Comparison of ENCODE assay signal across 22 cellular contexts in the genomic region with DNA sequence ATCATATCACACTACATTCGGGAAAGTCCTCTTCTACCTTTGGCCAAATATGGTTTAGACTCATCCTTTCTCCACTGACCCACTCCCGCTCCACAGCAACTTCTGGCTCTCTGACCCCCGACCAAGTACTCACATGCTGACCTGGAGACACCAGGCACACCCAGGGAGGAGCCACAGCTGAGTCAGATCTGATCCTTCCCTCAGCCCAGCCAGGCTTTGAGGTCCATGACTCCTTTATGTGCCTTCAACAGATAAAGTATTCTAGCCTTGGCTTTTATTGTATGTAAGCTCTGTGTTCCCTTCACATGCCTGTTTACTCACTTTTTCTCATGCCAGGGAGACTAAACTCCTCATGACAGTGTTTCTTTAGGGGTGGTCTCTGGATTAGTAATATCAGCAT.
A peak's percentile ranks its signal among the peaks of the same experiment; 100 is the strongest.
DNase-seq lines count a peak whose midpoint lies in the region; ATAC-seq, FAIRE-seq and TF ChIP-seq lines count a peak whose summit lies in the region.
"Had no signal": no experiment of that assay in that cellular context is flagged by ENCODE, and none has a peak within 500 bp of the region (broad histone marks: within the 10 kb centered on the region; RNA-seq: fewer than 3 reads in every experiment).

No MANE protein-coding gene starts in this region.

- peaks cover 0 to 4% of the 10 kb centered on the region in 2 experiments; a peak in 1 of 5 replicates for H3K27me3 ChIP-seq in K562 (ENCODE audit: control insufficient read depth in 2 of 2, insufficient read depth in 2 of 2, low read length in 2 of 2)
- H3K27me3 ChIP-seq in HepG2 (ENCODE audit: control insufficient read depth in 1 of 2, insufficient read depth in 2 of 2, low read length in 2 of 2) = peaks cover 0 to 30% of the 10 kb centered on the region in 2 experiments; a peak in 3 of 5 replicates
- H3K27me3 ChIP-seq: sigmoid colon had no signal

- POLR2A ChIA-PET in K562 (lab: Yijun Ruan, JAX) = interaction anchor here (0.6 kb wide), 1 partner anchor 149 kb away, joined by 3 read pairs; no protein-coding TSS in a partner anchor
- POLR2A ChIA-PET in HepG2 (lab: Yijun Ruan, JAX) = no interaction called here

- intact Hi-C loops in K562 (cut with micrococcal nuclease) = no loop called here
- intact Hi-C loops in HepG2 (cut with micrococcal nuclease; ENCODE audit: unreplicated experiment) = loop anchor here (10.0 kb wide), 1 partner anchor 181 kb away; no protein-coding TSS in a partner anchor

- H3K4me1 ChIP-seq in K562 (replicated peaks in 1 of 2; ENCODE audit: control insufficient read depth in 2 of 2, insufficient read depth in 2 of 2, low read length in 2 of 2) (peaks cover 0 to 5% of the 10 kb centered on the region in 2 experiments; a peak in 3 of 5 replicates), HepG2 (ENCODE audit: insufficient read depth, low read length) (peaks cover 16% of the 10 kb centered on the region)

- no peak for TF ChIP-seq POLR2A in K562 (conservative IDR thresholded peaks at IDR 0.05)
- no peak for TF ChIP-seq POLR2A in HepG2 (IDR thresholded peaks at IDR 0.05; ENCODE audit: insufficient read depth in 1 of 2, low read depth in 2 of 2, low read length in 2 of 2)

- H4K20me1 ChIP-seq in K562 (replicated peaks; ENCODE audit: control insufficient read depth, insufficient read depth, low read length) (no peaks in the 10 kb centered on the region), HepG2 (ENCODE audit: insufficient read depth, low read length) (no peaks in the 10 kb centered on the region)

- H3K9me3 ChIP-seq in K562 (replicated peaks; ENCODE audit: control insufficient read depth, insufficient read depth, low read depth, low read length) = no peaks in the 10 kb centered on the region
- no peaks in the 10 kb centered on the region for H3K9me3 ChIP-seq in HepG2 (ENCODE audit: low read length)
- H3K9me3 ChIP-seq: sigmoid colon had no signal

- H3K27ac ChIP-seq in K562 (ENCODE audit: extremely low read depth, low read depth, low read length) (no peak overlapping the region), HepG2 (ENCODE audit: extremely low read length, insufficient read depth, low read length) (no peak overlapping the region)
- H3K27ac ChIP-seq: C4-2B, sigmoid colon had no signal

- no peaks in the 10 kb centered on the region for H3K9me1 ChIP-seq in K562 (ENCODE audit: control insufficient read depth, insufficient read depth, low read length)

- BruUV-seq in K562 (replicated peaks; lab: Mats Ljungman, UMichigan) (no TSS peak), HepG2 (replicated peaks; lab: Mats Ljungman, UMichigan) (no TSS peak)

- H2AFZ ChIP-seq in K562 (ENCODE audit: low read depth, low read length) = no peak overlapping the region
- H2AFZ ChIP-seq in HepG2 (ENCODE audit: low read length) = no peak overlapping the region

- H3K4me2 ChIP-seq in K562 (ENCODE audit: insufficient read depth, low read length) (no peak overlapping the region), HepG2 (ENCODE audit: low read depth, low read length) (no peak overlapping the region)

- ATAC-seq in K562 (peak; percentile 61), HepG2 (no peak), HG02885 (IDR thresholded peaks at IDR 0.05; ENCODE audit: poor library complexity, unreplicated experiment) (no peak), GM21447 (IDR thresholded peaks at IDR 0.05; ENCODE audit: unreplicated experiment) (no peak)
- ATAC-seq: activated T-cell treated with anti-CD3 and anti-CD28 coated beads, Interleukin-2, amount 50 U/mL, for 72 hours; SK-N-SH treated with all-trans-retinoic acid at 6 μM for 48 hours had no signal

- no peak for TF ChIP-seq CTCF in K562 (IDR thresholded peaks at IDR 0.05 in 2 of 3, conservative IDR thresholded peaks at IDR 0.05 in 1 of 3; ENCODE audit: insufficient read depth in 2 of 3, low read depth in 1 of 3, low read length in 3 of 3)
- TF ChIP-seq CTCF in HepG2 (CRISPR knock-in tag; IDR thresholded peaks at IDR 0.05) = no peak

- no peaks in the 10 kb centered on the region for H3K79me2 ChIP-seq in K562 (ENCODE audit: control insufficient read depth, insufficient read depth, low read length)
- no peaks in the 10 kb centered on the region for H3K79me2 ChIP-seq in HepG2 (ENCODE audit: insufficient read depth, low read length)

- no peaks in the 10 kb centered on the region for H3K36me3 ChIP-seq in K562 (ENCODE audit: control insufficient read depth, insufficient read depth, low read length)
- no peaks in the 10 kb centered on the region for H3K36me3 ChIP-seq in HepG2 (replicated peaks in 1 of 2; ENCODE audit: control insufficient read depth in 1 of 2, insufficient read depth in 2 of 2, low read length in 2 of 2)
- H3K36me3 ChIP-seq: sigmoid colon had no signal

- peak; percentile 49 for DNase-seq in AG08396 (ENCODE audit: low spot score)
- peak; percentile 19 for DNase-seq in LoVo (ENCODE audit: low spot score)
- DNase-seq in K562 (ENCODE audit: extremely low read depth in 1 of 4, low spot score in 3 of 4) = peak; percentile 23 to 51 (median 35)
- peak; percentile 67 for DNase-seq in islet precursor cell
- no peak for DNase-seq in HepG2 (ENCODE audit: low spot score)
- DNase-seq in GM19240 (ENCODE audit: insufficient read length, low spot score) = no peak
- DNase-seq: activated naive CD4-positive, alpha-beta T cell treated with anti-CD3 and anti-CD28 coated beads, Interleukin-2, amount 10 ng/mL, durations not matched to agents 7 days and 5 days; activated T-cell treated with anti-CD3 and anti-CD28 coated beads, Interleukin-2, amount 50 U/mL, for 72 hours; cortex of kidney; foreskin melanocyte; H7; Kasumi-1; NCI-H1105; NCI-H510A; NK-92 treated with Interleukin-12 subunit alpha and Interleukin-12 subunit beta, amount 100 ng/mL, for 24 hours; sigmoid colon had no signal

- FAIRE-seq in K562 (lab: Jason Lieb, UNC) (peak; percentile 85), HepG2 (lab: Jason Lieb, UNC) (no peak)
- FAIRE-seq: endometrium, GM12891 had no signal

- no peak for TF ChIP-seq RAD21 in K562 (CRISPR knock-in tag; conservative IDR thresholded peaks at IDR 0.05 in 1 of 2, IDR thresholded peaks at IDR 0.05 in 1 of 2)
- no peak for TF ChIP-seq RAD21 in HepG2 (CRISPR knock-in tag; IDR thresholded peaks at IDR 0.05)

- CTCF ChIA-PET in K562 (lab: Yijun Ruan, JAX; ENCODE audit: low intra/inter-chr PET ratio) = interaction anchor here (0.7 to 3.1 kb wide), 2 partner anchors 77 to 125 kb away, joined by 6 to 38 read pairs; no protein-coding TSS in a partner anchor
- CTCF ChIA-PET in HepG2 (lab: Yijun Ruan, JAX; ENCODE audit: low intra/inter-chr PET ratio, low total read pairs) = no interaction called here

- no peak overlapping the region for H3K9ac ChIP-seq in K562 (ENCODE audit: insufficient read depth in 1 of 2, low read depth in 2 of 2, low read length in 2 of 2)
- no peak overlapping the region for H3K9ac ChIP-seq in HepG2 (ENCODE audit: insufficient read depth, low read depth, low read length)

- in situ Hi-C loops in K562 (cut with MboI) (loop anchor here (5.0 kb wide), 1 partner anchor 124 kb away; no protein-coding TSS in a partner anchor), HepG2 (cut with HindIII; ENCODE audit: extremely low pct_ligation_motif_present, low pct_unique_long_range_greater_than_20kb) (loop anchor here (5.0 to 10.0 kb wide), 2 partner anchors 124 to 341 kb away; no protein-coding TSS in a partner anchor)

- TF ChIP-seq EP300 in K562 (IDR thresholded peaks at IDR 0.05; ENCODE audit: low read length) (no peak), HepG2 (IDR thresholded peaks at IDR 0.05; ENCODE audit: low read depth in 2 of 2, low read length in 2 of 2) (no peak), HepG2 (CRISPR knock-in tag; IDR thresholded peaks at IDR 0.05; ENCODE audit: borderline replicate concordance) (no peak)

- WGBS in K562 (ENCODE audit: insufficient coverage, low coverage, missing lambda C conversion rate) = 0% methylated on average over 2 of the region's 3 CpGs
- WGBS in HepG2 (ENCODE audit: low lambda C conversion rate) = 18% methylated on average over 3 of the region's 3 CpGs

- H3K4me3 ChIP-seq in K562 = no peak overlapping the region
- no peak overlapping the region for H3K4me3 ChIP-seq in HepG2 (replicated peaks in 1 of 3; ENCODE audit: insufficient read depth in 1 of 3, low read depth in 2 of 3, low read length in 3 of 3)
- H3K4me3 ChIP-seq: sigmoid colon had no signal

TF ChIP-seq in K562, 482 proteins besides CTCF, POLR2A, EP300 and RAD21 (continues in another document):
- no peak for TF ChIP-seq KAT7 (CRISPR knock-in tag; IDR thresholded peaks at IDR 0.05; ENCODE audit: borderline replicate concordance)

TF ChIP-seq in HepG2, 621 proteins besides CTCF, POLR2A, EP300 and RAD21 (continues in another document):
- TF ChIP-seq, protein P1, sequence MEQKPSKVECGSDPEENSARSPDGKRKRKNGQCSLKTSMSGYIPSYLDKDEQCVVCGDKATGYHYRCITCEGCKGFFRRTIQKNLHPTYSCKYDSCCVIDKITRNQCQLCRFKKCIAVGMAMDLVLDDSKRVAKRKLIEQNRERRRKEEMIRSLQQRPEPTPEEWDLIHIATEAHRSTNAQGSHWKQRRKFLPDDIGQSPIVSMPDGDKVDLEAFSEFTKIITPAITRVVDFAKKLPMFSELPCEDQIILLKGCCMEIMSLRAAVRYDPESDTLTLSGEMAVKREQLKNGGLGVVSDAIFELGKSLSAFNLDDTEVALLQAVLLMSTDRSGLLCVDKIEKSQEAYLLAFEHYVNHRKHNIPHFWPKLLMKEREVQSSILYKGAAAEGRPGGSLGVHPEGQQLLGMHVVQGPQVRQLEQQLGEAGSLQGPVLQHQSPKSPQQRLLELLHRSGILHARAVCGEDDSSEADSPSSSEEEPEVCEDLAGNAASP (CRISPR knock-in tag; IDR thresholded peaks at IDR 0.05; ENCODE audit: borderline replicate concordance) = no peak
- TF ChIP-seq GPN1 (CRISPR knock-in tag; IDR thresholded peaks at IDR 0.05; ENCODE audit: borderline replicate concordance) = no peak

Comparison
In these comparisons a context has a peak if more than half of its experiments do, and no peak if none do; other contexts are left out.
1. DNase-seq: peak in AG08396 (single experiment), LoVo (single experiment), K562 (4 of 4) and islet precursor cell (single experiment); none in HepG2 (single experiment) and GM19240 (single experiment).